Comparison of ENCODE assay signal across 28 cellular contexts in the genomic region with DNA sequence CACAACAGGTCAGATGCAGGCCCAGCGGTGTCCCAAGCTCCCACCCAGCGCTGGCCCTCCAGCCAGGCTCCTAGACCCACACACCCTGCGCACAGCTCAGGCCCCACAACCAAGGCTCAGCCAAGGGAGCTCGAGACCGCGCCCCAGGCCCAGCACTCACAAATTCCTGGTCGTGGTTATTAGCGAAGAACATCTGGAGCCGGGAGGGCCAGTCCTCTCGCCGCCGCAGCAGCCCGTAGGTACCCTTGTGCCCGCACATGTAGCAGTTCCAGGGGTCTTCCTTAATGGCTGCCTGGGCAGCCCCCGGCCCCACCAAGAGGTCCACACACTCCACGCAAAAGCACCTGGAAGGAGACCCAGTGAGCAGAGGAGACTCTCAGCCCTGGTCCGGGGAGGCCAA.
"Had no signal": no experiment of that assay in that cellular context is flagged by ENCODE, and none has a peak within 500 bp of the region (broad histone marks: within the 10 kb centered on the region; RNA-seq: fewer than 3 reads in every experiment).

No MANE protein-coding gene starts in this region.

- H3K4me3 ChIP-seq: ascending aorta, breast epithelium, cardiac muscle cell, coronary artery, dorsolateral prefrontal cortex had no signal

- H3K4me1 ChIP-seq: ascending aorta, breast epithelium had no signal

- H3K9me3 ChIP-seq: ascending aorta, breast epithelium had no signal

- ATAC-seq: activated naive CD4-positive, alpha-beta T cell treated with anti-CD3 and anti-CD28 coated beads, Interleukin-2, amount 50 U/mL, for 72 hours; activated T-cell treated with anti-CD3 and anti-CD28 coated beads, Interleukin-2, amount 50 U/mL, for 4 hours; activated T-helper 17 cell treated with anti-CD3 and anti-CD28 coated beads, Interleukin-2, amount 50 U/mL, for 72 hours; esophagus mucosa; WTC11 had no signal

- H3K27ac ChIP-seq: ascending aorta, breast epithelium, cardiac muscle cell, coronary artery, VCaP had no signal

- DNase-seq: activated CD4-positive, alpha-beta memory T cell treated with anti-CD3 and anti-CD28 coated beads, Interleukin-2, amount 10 ng/mL, durations not matched to agents 7 days and 5 days; activated CD4-positive, alpha-beta T cell treated with anti-CD3 and anti-CD28 coated beads for 1 hour; activated CD4-positive, alpha-beta T cell treated with anti-CD3 and anti-CD28 coated beads for 4 hours; activated CD4-positive, alpha-beta T cell treated with anti-CD3 and anti-CD28 coated beads, Interleukin-2, amount 10 ng/mL, durations not matched to agents 7 days and 5 days; activated CD4-positive, alpha-beta T cell treated with anti-CD3 and anti-CD28 coated beads, Interleukin-2, amount 50 U/mL, for 4 hours; activated CD8-positive, alpha-beta memory T cell treated with anti-CD3 and anti-CD28 coated beads for 24 hours; activated effector memory CD4-positive, alpha-beta T cell treated with Interleukin-2 at 50 U/mL for 16 hours; activated gamma-delta T cell treated with Interleukin-2 at 50 U/mL for 16 hours; activated naive CD4-positive, alpha-beta T cell treated with anti-CD3 and anti-CD28 coated beads for 36 hours; activated naive CD8-positive, alpha-beta T cell treated with anti-CD3 and anti-CD28 coated beads, Interleukin-2, amount 10 ng/mL, durations not matched to agents 7 days and 5 days; activated T-cell treated with anti-CD3 and anti-CD28 coated beads, Interleukin-2, amount 50 U/mL, for 4 hours; central memory CD4-positive, alpha-beta T cell; cerebellar nuclear complex; dorsolateral prefrontal cortex; effector memory CD4-positive, alpha-beta T cell; endodermal cell; foreskin fibroblast; head of caudate nucleus; T-helper 2 cell had no signal

- H3K27me3 ChIP-seq: ascending aorta, breast epithelium, cardiac muscle cell, dorsolateral prefrontal cortex had no signal
